ENCODE assay signal across 8 cellular contexts in the genomic region with DNA sequence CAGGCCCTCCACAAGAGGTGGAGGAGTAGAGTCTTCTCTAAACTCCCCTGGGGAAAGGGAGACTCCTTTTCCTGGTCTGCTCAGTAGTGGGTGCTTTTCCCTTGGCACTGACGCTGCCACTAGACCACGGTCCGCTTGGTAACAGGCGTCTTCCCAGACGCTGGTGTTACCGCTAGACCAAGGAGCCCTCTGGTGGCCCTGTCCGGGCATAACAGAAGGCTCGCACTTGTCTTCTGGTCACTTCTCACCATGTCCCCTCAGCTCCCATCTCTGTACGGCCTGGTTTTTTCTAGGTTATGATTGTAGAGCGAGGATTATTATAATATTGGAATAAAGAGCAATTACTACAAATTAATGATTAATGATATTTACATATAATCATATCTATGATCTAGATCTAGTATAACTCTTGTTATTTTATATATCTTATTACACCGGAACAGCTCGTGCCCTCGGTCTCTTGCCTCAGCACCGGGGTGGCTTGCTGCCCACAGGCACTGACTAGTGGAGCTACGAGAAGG. TPM values are rescaled to one million over a fixed set of nuclear protein-coding genes. Genes with fewer than 3 reads are reported as not detected.
DNase-seq lines count a peak whose midpoint lies in the region; TF ChIP-seq lines count a peak whose summit lies in the region.
"Not testable (repeated sequence)": the region's sequence is repeated elsewhere in the genome, so short reads cannot be mapped to it uniquely, and the experiment has no call there.

No MANE protein-coding gene starts in this region.

- intact Hi-C loops in A673 (cut with micrococcal nuclease; ENCODE audit: unreplicated experiment) = loop anchor here (2.0 kb wide), 1 partner anchor 168 kb away; no protein-coding TSS in a partner anchor

- H3K9me3 Mint-ChIP-seq in activated naive CD4-positive, alpha-beta T cell treated with anti-CD3 and anti-CD28 coated beads, Interleukin-2, amount 10 ng/mL, durations not matched to agents 7 days and 5 days = not testable (repeated sequence)

- POLR2A ChIA-PET in A673 (lab: Charles Lee; ENCODE audit: low non-redundant PET) = interaction anchor here (0.6 kb wide), 1 partner anchor 114 kb away, joined by 3 read pairs; no protein-coding TSS in a partner anchor

- H3K4me3 ChIP-seq in A673 (ENCODE audit: low read depth, low read length, poor library complexity, severe bottlenecking); LNCaP clone FGC (ENCODE audit: low read depth, low read length); Peyer's patch; epithelial cell of proximal tubule (ENCODE audit: low read depth, low read length): not testable (repeated sequence)

- not testable (repeated sequence) for H3K27ac Mint-ChIP-seq in activated naive CD4-positive, alpha-beta T cell treated with anti-CD3 and anti-CD28 coated beads, Interleukin-2, amount 10 ng/mL, durations not matched to agents 7 days and 5 days

- H3K27ac ChIP-seq in A673 (ENCODE audit: low read depth, low read length, poor library complexity, severe bottlenecking) = not testable (repeated sequence)
- H3K27ac ChIP-seq in Peyer's patch = peak overlapping the region in 1 of 4 donors; percentile 9

- not testable (repeated sequence) for H3K9me3 ChIP-seq in A673 (ENCODE audit: low read depth, low read length, poor library complexity, severe bottlenecking); Peyer's patch

- not testable (repeated sequence) for H3K27me3 ChIP-seq in A673 (replicated peaks; ENCODE audit: insufficient read depth, low read depth, low read length, poor library complexity); Peyer's patch

- H3K4me1 Mint-ChIP-seq in activated naive CD4-positive, alpha-beta T cell treated with anti-CD3 and anti-CD28 coated beads, Interleukin-2, amount 10 ng/mL, durations not matched to agents 7 days and 5 days = peaks cover 30% of the 10 kb centered on the region

- not testable (repeated sequence) for BruUV-seq in A673 (replicated peaks; lab: Mats Ljungman, UMichigan)

- H3K27me3 Mint-ChIP-seq in activated naive CD4-positive, alpha-beta T cell treated with anti-CD3 and anti-CD28 coated beads, Interleukin-2, amount 10 ng/mL, durations not matched to agents 7 days and 5 days = peaks cover 33% of the 10 kb centered on the region

- H3K36me3 Mint-ChIP-seq in activated naive CD4-positive, alpha-beta T cell treated with anti-CD3 and anti-CD28 coated beads, Interleukin-2, amount 10 ng/mL, durations not matched to agents 7 days and 5 days = not testable (repeated sequence)

- not testable (repeated sequence) for TF ChIP-seq POLR2A in Peyer's patch (IDR thresholded peaks at IDR 0.05)

- CTCF ChIA-PET in A673 (lab: Charles Lee) = interaction anchor here (0.6 to 2.0 kb wide), 4 partner anchors 91 to 168 kb away, joined by 3 to 10 read pairs (median 6); no protein-coding TSS in a partner anchor
- CTCF ChIA-PET in activated naive CD4-positive, alpha-beta T cell treated with anti-CD3 and anti-CD28 coated beads, Interleukin-2, amount 10 ng/mL, durations not matched to agents 7 days and 5 days (lab: Charles Lee) = interaction anchor here (0.6 to 4.2 kb wide), 11 partner anchors 13 to 168 kb away, joined by 3 to 38 read pairs (median 8); a partner anchor contains a TSS

- TF ChIP-seq CTCF in A673 (conservative IDR thresholded peaks at IDR 0.05; ENCODE audit: low read depth, low read length) (peak; percentile 58), LNCaP clone FGC (IDR thresholded peaks at IDR 0.05; ENCODE audit: control insufficient read depth, extremely low read depth, insufficient read depth) (0 out of 2 replicates have a peak, but pooled peaks have one; percentile 20), Peyer's patch (IDR thresholded peaks at IDR 0.05) (peak in 5 of 6 experiments; percentile 33 to 70 (median 64)), epithelial cell of proximal tubule (conservative IDR thresholded peaks at IDR 0.05; ENCODE audit: low read depth, low read length) (peak; percentile 66)

- not testable (repeated sequence) for H3K36me3 ChIP-seq in A673 (ENCODE audit: insufficient read depth, low read length, poor library complexity, severe bottlenecking); Peyer's patch

- DNase-seq in A673 (ENCODE audit: low spot score) (peak; percentile 41), EH (ENCODE audit: low read depth) (peak; percentile 61), left kidney (ENCODE audit: low read depth, low spot score) (peak; percentile 65), renal cortical epithelial cell (ENCODE audit: low read depth) (peak; percentile 49)
- DNase-seq in LNCaP clone FGC (ENCODE audit: low read depth); Peyer's patch; epithelial cell of proximal tubule (ENCODE audit: low read depth): not testable (repeated sequence)
- DNase-seq in activated naive CD4-positive, alpha-beta T cell treated with anti-CD3 and anti-CD28 coated beads, Interleukin-2, amount 10 ng/mL, durations not matched to agents 7 days and 5 days = peak; percentile 37

- H3K4me3 Mint-ChIP-seq in activated naive CD4-positive, alpha-beta T cell treated with anti-CD3 and anti-CD28 coated beads, Interleukin-2, amount 10 ng/mL, durations not matched to agents 7 days and 5 days = not testable (repeated sequence)

- not testable (repeated sequence) for H3K4me1 ChIP-seq in A673 (ENCODE audit: insufficient read depth, low read length, poor library complexity, severe bottlenecking)
- H3K4me1 ChIP-seq in Peyer's patch = peaks cover 0 to 34% (median 7%) of the 10 kb centered on the region in 4 donors

RNA-seq across cellular contexts. Expression of a gene that starts 3.6 kb away (rescaled TPM):
- total RNA-seq in A673 (2021) (13.4 and 13.7 TPM in 2 replicates), Peyer's patch (10 to 100 TPM; 16.5 to 93.9 (median 71.3) TPM), epithelial cell of proximal tubule (8.1 and 12.4 TPM in 2 replicates), renal cortical epithelial cell (19.4 and 37.5 TPM in 2 replicates)

RNA-seq across cellular contexts. Expression of a gene that starts 9.9 kb away (rescaled TPM):
- total RNA-seq in A673 (2021) = 2.8 and 7.8 TPM in 2 replicates
- total RNA-seq in Peyer's patch = 10 to 100 TPM in 2 of 4 donors, 1 to 10 TPM in 2; 2.5 to 61.1 (median 11.1) TPM
- total RNA-seq in epithelial cell of proximal tubule = 5.1 and 33.3 TPM in 2 replicates
- 5.7 and 12.0 TPM in 2 replicates for total RNA-seq in renal cortical epithelial cell

RNA-seq across cellular contexts. Expression of a gene that starts 28.7 kb away (rescaled TPM):
- 41.2 and 41.8 TPM in 2 replicates for total RNA-seq in A673 (2021)
- total RNA-seq in Peyer's patch = 10 to 100 TPM; 34.3 to 71.1 (median 49.4) TPM
- total RNA-seq in epithelial cell of proximal tubule = 17.0 and 26.3 TPM in 2 replicates
- total RNA-seq in renal cortical epithelial cell = 19.4 and 21.8 TPM in 2 replicates

RNA-seq across cellular contexts. Expression of a gene that starts 31.1 kb away (rescaled TPM):
- total RNA-seq in A673 (2021) (10.0 and 12.3 TPM in 2 replicates), Peyer's patch (under 1 TPM in 1 of 4 donors, not detected in 3; 0.38 TPM), epithelial cell of proximal tubule (not detected in 2 replicates), renal cortical epithelial cell (under 0.01 TPM in 2 replicates)
